Comparison of ENCODE assay signal across 28 cellular contexts in the genomic region with DNA sequence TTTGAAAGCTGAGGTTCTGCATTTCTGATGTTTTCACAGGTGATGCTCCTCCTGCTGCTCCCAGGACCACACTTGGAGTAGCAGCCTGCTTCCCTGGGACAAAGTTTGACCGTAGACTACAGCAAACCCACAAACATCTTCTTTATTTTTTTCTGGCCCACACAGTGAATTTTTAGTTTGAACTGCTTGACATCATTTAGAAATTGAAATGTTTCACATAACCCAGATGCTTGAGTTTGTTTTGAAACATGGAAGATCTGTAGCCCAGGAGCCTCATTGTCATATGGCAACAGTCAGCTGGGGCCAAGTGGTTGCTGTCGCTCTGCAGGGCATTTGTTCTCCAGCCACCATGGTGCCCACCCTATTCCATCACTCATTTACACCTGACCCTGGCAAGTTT. TPM values are rescaled to one million over a fixed set of nuclear protein-coding genes. Genes with fewer than 3 reads are reported as not detected.
"Had no signal": no experiment of that assay in that cellular context is flagged by ENCODE, and none has a peak within 500 bp of the region (broad histone marks: within the 10 kb centered on the region; RNA-seq: fewer than 3 reads in every experiment).

No MANE protein-coding gene starts in this region.

- H3K9me3 Mint-ChIP-seq: activated CD4-positive, alpha-beta memory T cell treated with anti-CD3 and anti-CD28 coated beads, Interleukin-2, amount 10 ng/mL, durations not matched to agents 7 days and 5 days; activated CD4-positive, alpha-beta T cell treated with anti-CD3 and anti-CD28 coated beads, Interleukin-2, amount 10 ng/mL, durations not matched to agents 7 days and 5 days; activated naive CD4-positive, alpha-beta T cell treated with anti-CD3 and anti-CD28 coated beads, Interleukin-2, amount 10 ng/mL, durations not matched to agents 7 days and 5 days; T-helper 1 cell treated with Interleukin-12 subunit alpha and Interleukin-12 subunit beta and Interleukin-4 antibody, amounts not matched to agents 30 μg/mL and 1 μg/mL, for 36 hours had no signal

- H3K27ac Mint-ChIP-seq: activated CD4-positive, alpha-beta memory T cell treated with anti-CD3 and anti-CD28 coated beads, Interleukin-2, amount 10 ng/mL, durations not matched to agents 7 days and 5 days; activated CD4-positive, alpha-beta T cell treated with anti-CD3 and anti-CD28 coated beads, Interleukin-2, amount 10 ng/mL, durations not matched to agents 7 days and 5 days; activated naive CD4-positive, alpha-beta T cell treated with anti-CD3 and anti-CD28 coated beads, Interleukin-2, amount 10 ng/mL, durations not matched to agents 7 days and 5 days; activated T-cell treated with anti-CD3 and anti-CD28 coated beads, Interleukin-2, amount 50 U/mL, for 24 hours; endodermal cell; immature natural killer cell; T-helper 1 cell treated with Interleukin-12 subunit alpha and Interleukin-12 subunit beta and Interleukin-4 antibody, amounts not matched to agents 30 μg/mL and 1 μg/mL, for 36 hours had no signal

- ATAC-seq: esophagus mucosa, gastroesophageal sphincter, left colon, right cardiac atrium had no signal

- H3K36me3 ChIP-seq: gastroesophageal sphincter, spleen, transverse colon had no signal

- H3K27ac ChIP-seq: coronary artery, gastroesophageal sphincter, spleen, testis, transverse colon, VCaP had no signal

- DNase-seq: activated CD4-positive, alpha-beta memory T cell treated with anti-CD3 and anti-CD28 coated beads, Interleukin-2, amount 10 ng/mL, durations not matched to agents 7 days and 5 days; activated CD4-positive, alpha-beta T cell treated with anti-CD3 and anti-CD28 coated beads, Interleukin-2, amount 10 ng/mL, durations not matched to agents 7 days and 5 days; activated CD4-positive, CD25-positive, alpha-beta regulatory T cell treated with anti-CD3 and anti-CD28 coated beads, Interleukin-2, amount 50 U/mL, for 72 hours; activated CD8-positive, alpha-beta memory T cell treated with anti-CD3 and anti-CD28 coated beads, Interleukin-2, amount 50 U/mL, for 48 hours; activated gamma-delta T cell; activated naive CD4-positive, alpha-beta T cell treated with anti-CD3 and anti-CD28 coated beads, Interleukin-2, amount 10 ng/mL, durations not matched to agents 7 days and 5 days; activated T-cell treated with anti-CD3 and anti-CD28 coated beads, Interleukin-2, amount 50 U/mL, for 24 hours; amygdala; endodermal cell; hypothalamus; immature natural killer cell; kidney; left colon; mammary epithelial cell; posterior cingulate gyrus; right cardiac atrium; spleen; stimulated activated naive CD4-positive, alpha-beta T cell; SW 1271; T-helper 9 cell; testis; transverse colon had no signal

- H3K4me1 Mint-ChIP-seq: activated CD4-positive, alpha-beta memory T cell treated with anti-CD3 and anti-CD28 coated beads, Interleukin-2, amount 10 ng/mL, durations not matched to agents 7 days and 5 days; activated CD4-positive, alpha-beta T cell treated with anti-CD3 and anti-CD28 coated beads, Interleukin-2, amount 10 ng/mL, durations not matched to agents 7 days and 5 days; activated naive CD4-positive, alpha-beta T cell treated with anti-CD3 and anti-CD28 coated beads, Interleukin-2, amount 10 ng/mL, durations not matched to agents 7 days and 5 days; endodermal cell; immature natural killer cell had no signal

- H3K4me3 Mint-ChIP-seq: activated CD4-positive, alpha-beta memory T cell treated with anti-CD3 and anti-CD28 coated beads, Interleukin-2, amount 10 ng/mL, durations not matched to agents 7 days and 5 days; activated CD4-positive, alpha-beta T cell treated with anti-CD3 and anti-CD28 coated beads, Interleukin-2, amount 10 ng/mL, durations not matched to agents 7 days and 5 days; activated naive CD4-positive, alpha-beta T cell treated with anti-CD3 and anti-CD28 coated beads, Interleukin-2, amount 10 ng/mL, durations not matched to agents 7 days and 5 days; activated T-cell treated with anti-CD3 and anti-CD28 coated beads, Interleukin-2, amount 50 U/mL, for 24 hours; endodermal cell; immature natural killer cell; nephron; T-helper 1 cell treated with Interleukin-12 subunit alpha and Interleukin-12 subunit beta and Interleukin-4 antibody, amounts not matched to agents 30 μg/mL and 1 μg/mL, for 36 hours had no signal

- H3K36me3 Mint-ChIP-seq: activated naive CD4-positive, alpha-beta T cell treated with anti-CD3 and anti-CD28 coated beads, Interleukin-2, amount 10 ng/mL, durations not matched to agents 7 days and 5 days; immature natural killer cell had no signal

- H3K4me3 ChIP-seq: coronary artery, gastroesophageal sphincter, spleen, testis, transverse colon had no signal

- H3K4me1 ChIP-seq: spleen, testis, transverse colon had no signal

- H3K27me3 ChIP-seq: gastroesophageal sphincter, spleen, testis, transverse colon had no signal

- H3K9me3 ChIP-seq: gastroesophageal sphincter, testis, transverse colon had no signal

RNA-seq across cellular contexts. Expression of gene SH3TC2, which starts 8.4 kb away (rescaled TPM):
- total RNA-seq: activated CD4-positive, alpha-beta memory T cell treated with anti-CD3 and anti-CD28 coated beads, Interleukin-2, amount 10 ng/mL, durations not matched to agents 7 days and 5 days; activated CD4-positive, alpha-beta T cell treated with anti-CD3 and anti-CD28 coated beads, Interleukin-2, amount 10 ng/mL, durations not matched to agents 7 days and 5 days had no signal
